Comparison of ENCODE assay signal across 1 cellular context in genomic region chr9:4740623-4741364, GRCh38.
TF ChIP-seq lines count a peak whose summit lies in the region.

Gene AK3, minus strand, starts transcription at chr9:4741202. Its CDS starts 115 bp downstream, at chr9:4741087.

TF ChIP-seq in K562, 482 proteins besides CTCF, POLR2A, EP300 and RAD21 (continued from another document and continues in another):
- TF ChIP-seq TCF7L2 (IDR thresholded peaks at IDR 0.05; ENCODE audit: low read depth, low read length) = no peak
- TF ChIP-seq ETS1 (conservative IDR thresholded peaks at IDR 0.05; ENCODE audit: control insufficient read depth, low read depth, low read length) = no peak
- no peak for TF ChIP-seq BCL6 (CRISPR knock-in tag; IDR thresholded peaks at IDR 0.05)
- no peak for TF ChIP-seq ZFP36 (IDR thresholded peaks at IDR 0.05; ENCODE audit: low read depth, low read length, partially characterized antibody)
- TF ChIP-seq PRMT5 (CRISPR knock-in tag; IDR thresholded peaks at IDR 0.05) = no peak
- TF ChIP-seq NCOR1 (IDR thresholded peaks at IDR 0.05) = no peak
- no peak for TF ChIP-seq ZNF175 (CRISPR knock-in tag; IDR thresholded peaks at IDR 0.05; ENCODE audit: low read depth)
- TF ChIP-seq ETV5 (CRISPR knock-in tag; IDR thresholded peaks at IDR 0.05; ENCODE audit: low read depth) = peak; percentile 53; the same call in 1 of the 2 replicates
- no peak for TF ChIP-seq MXI1 (IDR thresholded peaks at IDR 0.05; ENCODE audit: low read depth, low read length)
- peak; percentile 85; the same call in 1 of the 2 replicates for TF ChIP-seq ZNF511 (CRISPR knock-in tag; IDR thresholded peaks at IDR 0.05)
- no peak for TF ChIP-seq TRIM25 (IDR thresholded peaks at IDR 0.05; ENCODE audit: borderline replicate concordance)
- TF ChIP-seq ZNF316 (IDR thresholded peaks at IDR 0.05) = no peak
- TF ChIP-seq CAMTA2 (CRISPR knock-in tag; conservative IDR thresholded peaks at IDR 0.05) = no peak
- TF ChIP-seq THRB (CRISPR knock-in tag; conservative IDR thresholded peaks at IDR 0.05) = no peak
- TF ChIP-seq SAFB (IDR thresholded peaks at IDR 0.05; ENCODE audit: borderline replicate concordance, low read depth, low read length) = no peak
- peak; percentile 42; the same call in 1 of the 2 replicates for TF ChIP-seq KAT7 (CRISPR knock-in tag; IDR thresholded peaks at IDR 0.05; ENCODE audit: borderline replicate concordance)
- no peak for TF ChIP-seq GTF2F1 (IDR thresholded peaks at IDR 0.05; ENCODE audit: low read depth, low read length)
- no peak for TF ChIP-seq FOS (IDR thresholded peaks at IDR 0.05; ENCODE audit: extremely low read depth, insufficient read length)
- TF ChIP-seq ETS2 (tag; IDR thresholded peaks at IDR 0.05; ENCODE audit: borderline replicate concordance, poor library complexity, severe bottlenecking) = no peak
- no peak for TF ChIP-seq ZNF609 (CRISPR knock-in tag; IDR thresholded peaks at IDR 0.05; ENCODE audit: borderline replicate concordance)
- TF ChIP-seq SP2 (IDR thresholded peaks at IDR 0.05; ENCODE audit: extremely low read depth, low read depth, low read length, poor library complexity, severe bottlenecking) = no peak
- no peak for TF ChIP-seq CGGBP1 (CRISPR knock-in tag; IDR thresholded peaks at IDR 0.05)
- no peak for TF ChIP-seq NR4A1 (CRISPR knock-in tag; IDR thresholded peaks at IDR 0.05)
- TF ChIP-seq NR4A1 (tag; IDR thresholded peaks at IDR 0.05) = no peak
- no peak for TF ChIP-seq GTF2E2 (tag; IDR thresholded peaks at IDR 0.05)
- peak; percentile 35 to 54; a peak in 2 of 4 replicates for TF ChIP-seq SIN3A (IDR thresholded peaks at IDR 0.05; ENCODE audit: borderline replicate concordance in 2 of 2, control insufficient read depth in 1 of 2, low read depth in 2 of 2, low read length in 2 of 2)
- TF ChIP-seq SMC3 (conservative IDR thresholded peaks at IDR 0.05; ENCODE audit: insufficient read depth, low read depth, low read length) = 0 out of 2 replicates have a peak, but pooled peaks have one; percentile 6
- TF ChIP-seq SMARCC2 (IDR thresholded peaks at IDR 0.05; ENCODE audit: low read depth) = no peak
- no peak for TF ChIP-seq CEBPZ (IDR thresholded peaks at IDR 0.05; ENCODE audit: borderline replicate concordance, low read depth, low read length)
- no peak for TF ChIP-seq ASH1L (IDR thresholded peaks at IDR 0.05; ENCODE audit: borderline replicate concordance, low read depth, partially characterized antibody)
- no peak for TF ChIP-seq RBM17 (IDR thresholded peaks at IDR 0.05; ENCODE audit: borderline replicate concordance, low read depth, low read length)
- no peak for TF ChIP-seq TCF3 (CRISPR knock-in tag; IDR thresholded peaks at IDR 0.05)
- TF ChIP-seq DMBX1 (CRISPR knock-in tag; IDR thresholded peaks at IDR 0.05; ENCODE audit: borderline replicate concordance) = no peak
- TF ChIP-seq JUNB (CRISPR knock-in tag; conservative IDR thresholded peaks at IDR 0.05) = no peak
- TF ChIP-seq SMARCA4 (IDR thresholded peaks at IDR 0.05) = no peak
- no peak; the same call in 1 of the 2 replicates for TF ChIP-seq ESRRA (IDR thresholded peaks at IDR 0.05; ENCODE audit: borderline replicate concordance, low read depth)
- no peak for TF ChIP-seq FOXK2 (conservative IDR thresholded peaks at IDR 0.05 in 1 of 2, IDR thresholded peaks at IDR 0.05 in 1 of 2; ENCODE audit: low read depth in 2 of 2)
- TF ChIP-seq KLF1 (tag; IDR thresholded peaks at IDR 0.05) = no peak
- no peak for TF ChIP-seq HMGN3 (IDR thresholded peaks at IDR 0.05; ENCODE audit: borderline replicate concordance, extremely low read depth, insufficient read length, low read depth, low read length)
- no peak for TF ChIP-seq DACH1 (IDR thresholded peaks at IDR 0.05; ENCODE audit: partially characterized antibody)
- TF ChIP-seq HNRNPH1 (optimal IDR thresholded peaks at IDR 0.05; ENCODE audit: low read depth, low read length) = no peak
- TF ChIP-seq ZNF764 (CRISPR knock-in tag; IDR thresholded peaks at IDR 0.05; ENCODE audit: low read depth) = no peak
- no peak for TF ChIP-seq ZNF274 (IDR thresholded peaks at IDR 0.05; ENCODE audit: borderline replicate concordance, low read depth, low read length)
- TF ChIP-seq RNF2 (IDR thresholded peaks at IDR 0.05) = no peak
- TF ChIP-seq ZNF384 (IDR thresholded peaks at IDR 0.05; ENCODE audit: low read depth, low read length) = no peak
- TF ChIP-seq ZC3H8 (IDR thresholded peaks at IDR 0.05) = no peak
- no peak for TF ChIP-seq STAG1 (CRISPR knock-in tag; IDR thresholded peaks at IDR 0.05; ENCODE audit: borderline replicate concordance)
- no peak for TF ChIP-seq SRSF1 (IDR thresholded peaks at IDR 0.05; ENCODE audit: low read depth, low read length)
- TF ChIP-seq RBBP5 (IDR thresholded peaks at IDR 0.05; ENCODE audit: borderline replicate concordance, insufficient read depth, low read length, poor library complexity, severe bottlenecking) = no peak
- no peak for TF ChIP-seq KAT8 (IDR thresholded peaks at IDR 0.05; ENCODE audit: low read depth)
- TF ChIP-seq LEF1 (IDR thresholded peaks at IDR 0.05) = no peak
- no peak for TF ChIP-seq THRA (IDR thresholded peaks at IDR 0.05)
- TF ChIP-seq HBP1 (CRISPR knock-in tag; IDR thresholded peaks at IDR 0.05) = no peak
